ENCODE assay signal across 12 cellular contexts in the genomic region with DNA sequence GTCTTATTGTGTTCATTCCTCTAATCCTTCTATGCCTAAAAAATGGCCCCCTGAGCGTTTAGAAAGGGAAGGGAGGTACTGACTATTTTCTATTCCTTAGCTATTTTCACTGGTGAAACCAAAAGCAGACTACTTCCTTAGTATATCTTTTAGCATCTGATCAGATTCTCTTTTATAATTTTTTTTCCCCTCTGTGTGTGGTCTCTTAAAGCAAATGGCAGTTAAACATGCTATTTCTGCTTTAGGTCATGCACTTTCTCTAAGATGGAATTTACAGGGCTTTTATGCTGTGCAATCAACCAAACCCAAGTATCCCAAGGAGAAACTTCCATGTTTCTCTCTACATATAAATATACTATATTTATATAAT. TPM values are rescaled to one million over a fixed set of nuclear protein-coding genes. Genes with fewer than 3 reads are reported as not detected.
A peak's percentile ranks its signal among the peaks of the same experiment; 100 is the strongest.
DNase-seq lines count a peak whose midpoint lies in the region; ATAC-seq and TF ChIP-seq lines count a peak whose summit lies in the region.
"Had no signal": no experiment of that assay in that cellular context is flagged by ENCODE, and none has a peak within 500 bp of the region (broad histone marks: within the 10 kb centered on the region; RNA-seq: fewer than 3 reads in every experiment).

No MANE protein-coding gene starts in this region.

- H3K27me3 ChIP-seq in DND-41 (ENCODE audit: insufficient read depth, low read length, poor library complexity), result no peaks in the 10 kb centered on the region
- H3K27me3 ChIP-seq in Peyer's patch, result no peaks in the 10 kb centered on the region

- no peaks in the 10 kb centered on the region for H4K20me1 ChIP-seq in DND-41 (ENCODE audit: insufficient read depth, low read length)

- no peak for TF ChIP-seq CTCF in DND-41 (IDR thresholded peaks at IDR 0.05; ENCODE audit: borderline replicate concordance, extremely low read depth, low read length, poor library complexity, severe bottlenecking)
- TF ChIP-seq CTCF in Peyer's patch (IDR thresholded peaks at IDR 0.05), result no peak

- no peak for TF ChIP-seq POLR2A in Peyer's patch (IDR thresholded peaks at IDR 0.05)

- peak overlapping the region; percentile 32; the same call in 1 of the 2 replicates for H3K4me2 ChIP-seq in DND-41 (ENCODE audit: insufficient read depth, low read length)

- ATAC-seq in DND-41 (ENCODE audit: insufficient read depth, low read depth) (peak; percentile 30; the same call in 1 of the 3 replicates), sciatic nerve (peak; percentile 11)

- H3K79me2 ChIP-seq in DND-41 (ENCODE audit: insufficient read depth, low read length), result no peaks in the 10 kb centered on the region

- H3K4me3 ChIP-seq in DND-41 (ENCODE audit: low read depth in 1 of 2, low read length in 2 of 2) (no peak overlapping the region), Peyer's patch (peak overlapping the region in 2 of 4 donors; percentile 25 to 37)

- H2AFZ ChIP-seq in DND-41 (ENCODE audit: low read depth, low read length), result peak overlapping the region; percentile 55; the same call in 1 of the 2 replicates

- no peaks in the 10 kb centered on the region for H3K36me3 ChIP-seq in DND-41 (ENCODE audit: insufficient read depth, low read length)
- H3K36me3 ChIP-seq in Peyer's patch, result no peaks in the 10 kb centered on the region

- intact Hi-C loops in sciatic nerve (cut with DNase I), result no loop called here

- H3K4me1 ChIP-seq in DND-41 (ENCODE audit: insufficient read depth, low read length) (peaks cover 39% of the 10 kb centered on the region), Peyer's patch (peaks cover 0 to 16% (median 5%) of the 10 kb centered on the region in 4 donors)

- H3K9me3 ChIP-seq in DND-41 (ENCODE audit: insufficient read depth, low read length, severe bottlenecking) (no peaks in the 10 kb centered on the region), Peyer's patch (no peaks in the 10 kb centered on the region)

- H3K27ac ChIP-seq in DND-41 (ENCODE audit: low read length) (peak overlapping the region; percentile 58), Peyer's patch (peak overlapping the region in 3 of 4 donors; percentile 60 to 79 (median 66))

- H3K9ac ChIP-seq in DND-41 (ENCODE audit: low read depth, low read length), result peak overlapping the region; percentile 10; the same call in 1 of the 2 replicates

- no peak for DNase-seq in DND-41
- no peak for DNase-seq in Peyer's patch
- peak; percentile 47 for DNase-seq in fibroblast of peridontal ligament (ENCODE audit: extremely low read depth)
- no peak for DNase-seq in sciatic nerve (ENCODE audit: low spot score)
- DNase-seq in retina, result no peak
- no peak for DNase-seq in AG20443 (ENCODE audit: low spot score)
- no peak for DNase-seq in activated CD4-positive, alpha-beta T cell treated with anti-CD3 and anti-CD28 coated beads for 4 hours
- DNase-seq in inferior parietal cortex (ENCODE audit: extremely low spot score), result no peak
- DNase-seq: anterior cingulate cortex; foreskin melanocyte; NK-92 treated with Interleukin-12 subunit alpha and Interleukin-12 subunit beta, amount 100 ng/mL, for 24 hours; occipital lobe had no signal

RNA-seq across cellular contexts. Expression of a gene that starts 10.0 kb away (rescaled TPM):
- total RNA-seq in Peyer's patch (100 to 1,000 TPM; 136 to 528 (median 417) TPM), sciatic nerve (704 TPM)
